ENCODE assay signal across 12 cellular contexts in the genomic region with DNA sequence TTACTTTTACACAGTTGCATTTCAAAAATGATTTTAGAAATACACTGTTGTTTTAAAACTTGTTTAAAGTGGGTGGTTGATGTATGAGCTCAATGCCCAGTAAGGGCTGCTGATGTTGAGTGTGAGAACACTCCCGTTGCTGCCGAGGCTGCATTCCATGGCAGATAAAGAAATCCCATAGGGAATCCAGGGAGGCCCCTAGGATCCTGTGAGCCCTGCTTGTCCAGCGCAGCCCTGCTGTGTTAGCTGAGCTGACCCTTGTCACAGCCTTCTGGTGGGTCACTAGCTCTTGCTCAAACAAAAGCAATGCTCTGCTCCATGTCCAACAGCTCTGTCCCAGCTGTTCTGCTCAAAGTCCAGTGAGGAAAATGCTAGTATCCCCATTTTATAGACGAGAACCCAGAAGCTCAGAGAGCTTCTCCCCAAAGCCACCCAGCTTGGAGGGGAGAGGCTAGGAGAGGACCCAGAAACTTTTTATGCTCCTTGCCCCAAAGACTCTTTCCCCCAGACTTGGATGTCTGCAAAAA. TPM values are rescaled to one million over a fixed set of nuclear protein-coding genes. Genes with fewer than 3 reads are reported as not detected.
DNase-seq lines count a peak whose midpoint lies in the region; ATAC-seq, FAIRE-seq and TF ChIP-seq lines count a peak whose summit lies in the region.
"Had no signal": no experiment of that assay in that cellular context is flagged by ENCODE, and none has a peak within 500 bp of the region (broad histone marks: within the 10 kb centered on the region; RNA-seq: fewer than 3 reads in every experiment).

No MANE protein-coding gene starts in this region.

- CTCF ChIA-PET in activated naive CD4-positive, alpha-beta T cell treated with anti-CD3 and anti-CD28 coated beads, Interleukin-2, amount 10 ng/mL, durations not matched to agents 7 days and 5 days (lab: Charles Lee), result interaction anchor here (1.3 to 1.8 kb wide), 2 partner anchors 53 to 78 kb away, joined by 4 read pairs; no protein-coding TSS in a partner anchor

- H3K27ac Mint-ChIP-seq in activated naive CD4-positive, alpha-beta T cell treated with anti-CD3 and anti-CD28 coated beads, Interleukin-2, amount 10 ng/mL, durations not matched to agents 7 days and 5 days, result no peak overlapping the region
- H3K27ac Mint-ChIP-seq: activated T-cell treated with anti-CD3 and anti-CD28 coated beads, Interleukin-2, amount 50 U/mL, for 72 hours; naive thymus-derived CD4-positive, alpha-beta T cell; T-helper 1 cell treated with Interleukin-12 subunit alpha and Interleukin-12 subunit beta and Interleukin-4 antibody, amounts not matched to agents 30 μg/mL and 1 μg/mL, for 36 hours had no signal

- intact Hi-C loops in lower leg skin (cut with DNase I; ENCODE audit: low total_unique reads), result no loop called here

- no peaks in the 10 kb centered on the region for H3K9me3 ChIP-seq in thoracic aorta

- no peak for TF ChIP-seq POLR2A in lower leg skin (IDR thresholded peaks at IDR 0.05)

- FAIRE-seq in HTR-8/SVneo (lab: Jason Lieb, UNC) (peak; percentile 92), bronchial epithelial cell (lab: Jason Lieb, UNC) (no peak)

- H3K4me3 Mint-ChIP-seq in activated naive CD4-positive, alpha-beta T cell treated with anti-CD3 and anti-CD28 coated beads, Interleukin-2, amount 10 ng/mL, durations not matched to agents 7 days and 5 days, result no peak overlapping the region
- H3K4me3 Mint-ChIP-seq: activated T-cell treated with anti-CD3 and anti-CD28 coated beads, Interleukin-2, amount 50 U/mL, for 72 hours; naive thymus-derived CD4-positive, alpha-beta T cell; T-helper 1 cell treated with Interleukin-12 subunit alpha and Interleukin-12 subunit beta and Interleukin-4 antibody, amounts not matched to agents 30 μg/mL and 1 μg/mL, for 36 hours had no signal

- in situ Hi-C loops in KBM-7 (cut with MboI; ENCODE audit: low pct_unique_long_range_greater_than_20kb, low sequenced_read_pairs), result loop anchor here (10.0 kb wide), 1 partner anchor 55 kb away; the partner anchor contains the start of gene TMEM92

- TF ChIP-seq CTCF in bronchial epithelial cell (IDR thresholded peaks at IDR 0.05; ENCODE audit: insufficient read depth, low read length, severe bottlenecking), result no peak
- no peak for TF ChIP-seq CTCF in thoracic aorta (IDR thresholded peaks at IDR 0.05)
- TF ChIP-seq CTCF in lower leg skin (IDR thresholded peaks at IDR 0.05), result no peak

- H3K27ac ChIP-seq in thoracic aorta, result peak overlapping the region; percentile 90 to 94

- DNase-seq in HTR-8/SVneo (ENCODE audit: insufficient read length, low spot score), result no peak
- DNase-seq in bronchial epithelial cell (ENCODE audit: low read depth), result peak; percentile 25
- DNase-seq in kidney glomerular epithelial cell (lab: John Stamatoyannopoulos, UW), result peak; percentile 62
- no peak for DNase-seq in thoracic aorta (ENCODE audit: low spot score)
- DNase-seq in KBM-7, result no peak
- no peak for DNase-seq in activated naive CD4-positive, alpha-beta T cell treated with anti-CD3 and anti-CD28 coated beads, Interleukin-2, amount 10 ng/mL, durations not matched to agents 7 days and 5 days
- DNase-seq in lower leg skin (ENCODE audit: low spot score in 2 of 2), result no peak
- DNase-seq: activated T-cell treated with anti-CD3 and anti-CD28 coated beads, Interleukin-2, amount 50 U/mL, for 72 hours; naive thymus-derived CD4-positive, alpha-beta T cell; NCI-H187 treated with DMSO at 0.1 percent for 48 hours had no signal

- H3K4me1 Mint-ChIP-seq in activated naive CD4-positive, alpha-beta T cell treated with anti-CD3 and anti-CD28 coated beads, Interleukin-2, amount 10 ng/mL, durations not matched to agents 7 days and 5 days, result peaks cover 17% of the 10 kb centered on the region

- H3K9me3 Mint-ChIP-seq in activated naive CD4-positive, alpha-beta T cell treated with anti-CD3 and anti-CD28 coated beads, Interleukin-2, amount 10 ng/mL, durations not matched to agents 7 days and 5 days, result peaks cover 5% of the 10 kb centered on the region
- H3K9me3 Mint-ChIP-seq: activated T-cell treated with anti-CD3 and anti-CD28 coated beads, Interleukin-2, amount 50 U/mL, for 72 hours had no signal

- WGBS in lower leg skin, 2 donors, result 57 to 70% methylated on average over 4 of the region's 4 CpGs

- H3K36me3 ChIP-seq in bronchial epithelial cell (ENCODE audit: control insufficient read depth, insufficient read depth, low read length) (no peaks in the 10 kb centered on the region), thoracic aorta (no peaks in the 10 kb centered on the region)

- H3K4me3 ChIP-seq in bronchial epithelial cell (ENCODE audit: low read depth, low read length), result no peak overlapping the region
- H3K4me3 ChIP-seq in thoracic aorta, result peak overlapping the region; percentile 9
- H3K4me3 ChIP-seq in lower leg skin (ENCODE audit: low read depth, poor library complexity, severe bottlenecking), result no peak overlapping the region

- H3K4me1 ChIP-seq in thoracic aorta (ENCODE audit: control insufficient read depth in 1 of 2, low read depth in 2 of 2), result peaks cover 24 to 71% of the 10 kb centered on the region in 2 donors

- ATAC-seq in thoracic aorta (ENCODE audit: insufficient number of reproducible peaks, low FRiP score, low read depth), result no peak
- ATAC-seq in GM19351 (IDR thresholded peaks at IDR 0.05; ENCODE audit: unreplicated experiment), result no peak
- ATAC-seq: activated T-cell treated with anti-CD3 and anti-CD28 coated beads, Interleukin-2, amount 50 U/mL, for 72 hours; naive thymus-derived CD4-positive, alpha-beta T cell had no signal

- H3K27me3 ChIP-seq in bronchial epithelial cell (ENCODE audit: control insufficient read depth, insufficient read depth, low read length) (no peaks in the 10 kb centered on the region), thoracic aorta (replicated peaks; ENCODE audit: insufficient read depth) (no peaks in the 10 kb centered on the region)

- no peaks in the 10 kb centered on the region for H3K36me3 Mint-ChIP-seq in activated naive CD4-positive, alpha-beta T cell treated with anti-CD3 and anti-CD28 coated beads, Interleukin-2, amount 10 ng/mL, durations not matched to agents 7 days and 5 days

- H3K27me3 Mint-ChIP-seq in activated naive CD4-positive, alpha-beta T cell treated with anti-CD3 and anti-CD28 coated beads, Interleukin-2, amount 10 ng/mL, durations not matched to agents 7 days and 5 days, result peaks cover 35% of the 10 kb centered on the region

RNA-seq across cellular contexts. Expression of gene COL1A1, which starts 18.6 kb away (rescaled TPM):
- total RNA-seq in bronchial epithelial cell (10.5 and 15.3 TPM in 2 replicates), thoracic aorta (100 to 1,000 TPM; 261 to 270 TPM), lower leg skin (10 to 100 TPM; 15.0 to 90.5 (median 25.8) TPM)

RNA-seq across cellular contexts. Expression of gene SGCA, which starts 54.2 kb away (rescaled TPM):
- total RNA-seq in bronchial epithelial cell (0.13 TPM in 1 of 2 replicates, not detected in the other), thoracic aorta (100 to 1,000 TPM in 1 of 2 donors, 10 to 100 TPM in 1; 95.5 to 158 TPM), lower leg skin (1 to 10 TPM; 1.0 to 9.9 (median 5.6) TPM)

RNA-seq across cellular contexts. Expression of gene TMEM92, which starts 54.3 kb away (rescaled TPM):
- total RNA-seq in bronchial epithelial cell, result 0.26 and 0.64 TPM in 2 replicates
- total RNA-seq in thoracic aorta, result 1 to 10 TPM in 1 of 2 donors, under 1 TPM in 1; 0.28 to 1.4 TPM
- 1 to 10 TPM in 1 of 4 donors, not detected in 3; 3.1 TPM for total RNA-seq in lower leg skin

Comparison
In these comparisons a context has a peak if more than half of its experiments do, and no peak if none do; other contexts are left out.
1. DNase-seq: peak in bronchial epithelial cell (single experiment) and kidney glomerular epithelial cell (single experiment); none in HTR-8/SVneo (single experiment), thoracic aorta (single experiment), KBM-7 (single experiment), activated naive CD4-positive, alpha-beta T cell treated with anti-CD3 and anti-CD28 coated beads, Interleukin-2, amount 10 ng/mL, durations not matched to agents 7 days and 5 days (single experiment) and lower leg skin (0 of 2).
2. RNA of gene SGCA, which starts 54.2 kb away (total RNA-seq): 95.5 to 158 TPM in thoracic aorta; 1.0 to 9.9 TPM in lower leg skin and 0.13 TPM in bronchial epithelial cell; every median in the first group is over 4 times any median in the second.